In the genomic region with DNA sequence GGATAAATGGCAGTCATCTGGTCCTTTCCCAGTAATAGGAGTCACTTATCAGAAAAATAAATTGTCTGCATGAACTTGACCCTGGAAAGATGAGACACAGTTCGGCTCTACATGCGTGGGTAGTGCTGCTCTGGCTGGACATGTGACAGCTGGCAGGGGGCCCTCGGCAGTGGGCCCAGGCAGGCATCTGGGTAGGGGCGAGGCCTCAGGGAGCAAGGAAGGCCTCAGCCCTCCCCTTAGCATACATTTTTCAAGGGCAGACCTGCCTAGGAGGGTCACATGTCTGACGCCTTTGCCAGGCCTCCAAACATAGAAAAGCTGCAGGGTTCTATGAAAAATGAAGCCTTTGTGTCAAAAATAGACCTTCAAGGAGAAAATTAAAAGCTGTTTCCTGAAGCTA, we compare ENCODE assay signal across 8 cellular contexts. TPM values are rescaled to one million over a fixed set of nuclear protein-coding genes. Genes with fewer than 3 reads are reported as not detected.
A peak's percentile ranks its signal among the peaks of the same experiment; 100 is the strongest.
DNase-seq lines count a peak whose midpoint lies in the region; ATAC-seq and TF ChIP-seq lines count a peak whose summit lies in the region.

No MANE protein-coding gene starts in this region.

- H3K27ac ChIP-seq in gastrocnemius medialis: peak overlapping the region in 3 of 4 donors; percentile 15 to 41 (median 22)

- no peak overlapping the region for H3K4me3 ChIP-seq in gastrocnemius medialis

- no peaks in the 10 kb centered on the region for H3K9me3 ChIP-seq in gastrocnemius medialis

- H3K27me3 Mint-ChIP-seq in HFFc6 (ENCODE audit: insufficient read depth): no peaks in the 10 kb centered on the region

- TF ChIP-seq CTCF in HFFc6 (IDR thresholded peaks at IDR 0.05) (no peak), gastrocnemius medialis (IDR thresholded peaks at IDR 0.05 in 4 of 5, conservative IDR thresholded peaks at IDR 0.05 in 1 of 5) (no peak)

- intact Hi-C loops in left ventricle myocardium superior (cut with micrococcal nuclease): no loop called here
- intact Hi-C loops in gastrocnemius medialis (cut with DNase I; ENCODE audit: low total_unique reads): no loop called here

- no peaks in the 10 kb centered on the region for H3K4me1 ChIP-seq in gastrocnemius medialis

- in situ Hi-C loops in gastrocnemius medialis (cut with MboI; ENCODE audit: low sequenced_read_pairs in 4 of 4): no loop called here

- no peaks in the 10 kb centered on the region for H3K36me3 ChIP-seq in gastrocnemius medialis

- peak; percentile 98 for ATAC-seq in left ventricle myocardium superior
- ATAC-seq in gastrocnemius medialis: peak in 1 of 2 donors; percentile 39
- ATAC-seq in HG02870 (IDR thresholded peaks at IDR 0.05; ENCODE audit: unreplicated experiment): no peak
- no peak for ATAC-seq in GM21529 (IDR thresholded peaks at IDR 0.05; ENCODE audit: unreplicated experiment)

- H3K27me3 ChIP-seq in gastrocnemius medialis: no peaks in the 10 kb centered on the region

- TF ChIP-seq POLR2A in gastrocnemius medialis (IDR thresholded peaks at IDR 0.05): no peak

- H3K27ac Mint-ChIP-seq in HFFc6: no peak overlapping the region

- peaks cover 15% of the 10 kb centered on the region for H3K4me1 Mint-ChIP-seq in HFFc6 (ENCODE audit: low read depth)

- no peak overlapping the region for H3K4me3 Mint-ChIP-seq in HFFc6

- H3K9me3 Mint-ChIP-seq in HFFc6: no peaks in the 10 kb centered on the region

- no peaks in the 10 kb centered on the region for H3K36me3 Mint-ChIP-seq in HFFc6 (ENCODE audit: low read depth)

- peak; percentile 24 for DNase-seq in HFFc6
- DNase-seq in astrocyte of the hippocampus (ENCODE audit: low read depth, low spot score): peak; percentile 52
- peak; percentile 88 for DNase-seq in left ventricle myocardium superior
- peak in 1 of 2 donors; percentile 34 for DNase-seq in gastrocnemius medialis
- DNase-seq in HPDE6-E6E7 (ENCODE audit: extremely low spot score): no peak
- no peak for DNase-seq in SW480 (ENCODE audit: low spot score)

RNA-seq across cellular contexts. Expression of a gene that starts 12.8 kb away (rescaled TPM):
- 10 to 100 TPM; 56.0 to 65.1 (median 59.4) TPM for total RNA-seq in HFFc6 (2021; fragmentation: NEBNext Ultra II Directional; extraction: Animal tissue kit (Norgen Biotek cat#: 25700))
- total RNA-seq in left ventricle myocardium superior: 148 TPM
- total RNA-seq in gastrocnemius medialis: 100 to 1,000 TPM; 136 to 252 (median 169) TPM

RNA-seq across cellular contexts. Expression of a gene that starts 47.9 kb away (rescaled TPM):
- total RNA-seq in HFFc6 (2021; fragmentation: NEBNext Ultra II Directional; extraction: Animal tissue kit (Norgen Biotek cat#: 25700)): 100 to 1,000 TPM; 132 to 194 (median 161) TPM
- total RNA-seq in left ventricle myocardium superior (173 TPM), gastrocnemius medialis (100 to 1,000 TPM in 2 of 4 donors, 10 to 100 TPM in 2; 82.6 to 139 (median 103) TPM)

Comparison
In these comparisons a context has a peak if more than half of its experiments do, and no peak if none do; other contexts are left out.
1. DNase-seq: peak in HFFc6 (single experiment), astrocyte of the hippocampus (single experiment) and left ventricle myocardium superior (single experiment); none in HPDE6-E6E7 (single experiment) and SW480 (single experiment).